26 cellular contexts compared by ENCODE assay signal in genomic region chr20:8562356-8562755, GRCh38.
"Had no signal": no experiment of that assay in that cellular context is flagged by ENCODE, and none has a peak within 500 bp of the region (broad histone marks: within the 10 kb centered on the region; RNA-seq: fewer than 3 reads in every experiment).

No MANE protein-coding gene starts in this region.

- ATAC-seq: activated CD4-positive, alpha-beta T cell treated with anti-CD3 and anti-CD28 coated beads for 36 hours; activated CD8-positive, alpha-beta memory T cell treated with anti-CD3 and anti-CD28 coated beads, Interleukin-2, amount 10 ng/mL, durations not matched to agents 7 days and 5 days; activated CD8-positive, alpha-beta T cell treated with anti-CD3 and anti-CD28 coated beads, Interleukin-2, amount 10 ng/mL, durations not matched to agents 7 days and 5 days; activated naive CD8-positive, alpha-beta T cell treated with anti-CD3 and anti-CD28 coated beads, Interleukin-2, amount 50 U/mL, for 24 hours; body of pancreas; effector memory CD8-positive, alpha-beta T cell; heart left ventricle had no signal

- H3K27me3 ChIP-seq: adrenal gland, body of pancreas, heart left ventricle had no signal

- DNase-seq: activated CD4-positive, alpha-beta memory T cell treated with anti-CD3 and anti-CD28 coated beads for 36 hours; activated CD4-positive, alpha-beta T cell treated with anti-CD3 and anti-CD28 coated beads for 36 hours; activated CD4-positive, alpha-beta T cell treated with anti-CD3 and anti-CD28 coated beads, Interleukin-2, amount 10 ng/mL, durations not matched to agents 24 days and 14 days; activated CD4-positive, CD25-positive, alpha-beta regulatory T cell; activated CD4-positive, CD25-positive, alpha-beta regulatory T cell treated with anti-CD3 and anti-CD28 coated beads, Interleukin-2, amount 50 U/mL, for 72 hours; activated CD8-positive, alpha-beta memory T cell treated with anti-CD3 and anti-CD28 coated beads, Interleukin-2, amount 10 ng/mL, durations not matched to agents 7 days and 5 days; activated CD8-positive, alpha-beta memory T cell treated with anti-CD3 and anti-CD28 coated beads, Interleukin-2, amount 50 U/mL, for 4 hours; activated CD8-positive, alpha-beta T cell treated with anti-CD3 and anti-CD28 coated beads, Interleukin-2, amount 10 ng/mL, durations not matched to agents 7 days and 5 days; activated effector memory CD4-positive, alpha-beta T cell treated with anti-CD3 and anti-CD28 coated beads, Interleukin-2, amount 50 U/mL, for 16 hours; activated naive CD4-positive, alpha-beta T cell treated with anti-CD3 and anti-CD28 coated beads for 36 hours; activated naive CD8-positive, alpha-beta T cell treated with anti-CD3 and anti-CD28 coated beads for 36 hours; activated naive CD8-positive, alpha-beta T cell treated with anti-CD3 and anti-CD28 coated beads, Interleukin-2, amount 50 U/mL, for 24 hours; activated T-cell treated with anti-CD3 and anti-CD28 coated beads, Interleukin-2, amount 50 U/mL, for 1 hour; activated T-cell treated with anti-CD3 and anti-CD28 coated beads, Interleukin-2, amount 50 U/mL, for 48 hours; adrenal gland; aorta; body of pancreas; cortex of kidney; dermis blood vessel endothelial cell; effector CD4-positive, alpha-beta T cell; effector memory CD8-positive, alpha-beta T cell; foreskin fibroblast; glutamatergic neuron; heart left ventricle; T-helper 2 cell had no signal

- H3K36me3 ChIP-seq: adrenal gland, heart left ventricle had no signal

- H3K4me3 ChIP-seq: adrenal gland, body of pancreas, heart left ventricle had no signal

- H3K9me3 ChIP-seq: body of pancreas had no signal

- H3K4me1 ChIP-seq: adrenal gland, body of pancreas, heart left ventricle had no signal

- H3K27ac ChIP-seq: adrenal gland, body of pancreas, epithelial cell of prostate, heart left ventricle had no signal
